In the genomic region with DNA sequence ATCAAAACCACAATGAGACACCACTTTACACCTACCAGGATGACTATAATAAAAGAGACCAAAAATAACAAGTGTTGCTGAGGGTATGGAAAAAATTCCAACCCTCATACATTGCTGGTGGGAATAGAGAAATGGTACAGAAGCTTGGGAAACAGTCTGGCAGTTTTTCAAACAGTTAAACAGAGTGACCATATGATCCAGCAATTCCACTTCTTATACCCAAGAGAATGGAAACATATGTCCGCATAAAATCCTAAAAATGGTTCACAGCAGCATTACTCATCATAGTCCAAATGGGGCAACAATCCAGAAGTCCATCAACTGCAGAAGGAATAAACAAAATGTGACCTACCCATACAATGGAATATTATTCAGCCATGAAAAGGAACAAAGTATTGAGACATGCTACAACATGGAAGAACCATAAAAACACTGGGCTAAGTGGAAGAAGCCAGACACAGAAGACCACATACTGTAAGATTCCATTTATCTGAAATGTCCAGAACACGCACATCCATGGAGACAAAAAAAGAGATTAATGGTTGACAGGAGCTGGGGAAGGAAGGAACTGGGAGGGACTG, we compare ENCODE assay signal across 26 cellular contexts. TPM values are rescaled to one million over a fixed set of nuclear protein-coding genes. Genes with fewer than 3 reads are reported as not detected.
"Had no signal": no experiment of that assay in that cellular context is flagged by ENCODE, and none has a peak within 500 bp of the region (broad histone marks: within the 10 kb centered on the region; RNA-seq: fewer than 3 reads in every experiment).

No MANE protein-coding gene starts in this region.

- H3K27ac ChIP-seq: adrenal gland, breast epithelium, gastroesophageal sphincter, tibial nerve, uterus had no signal

- DNase-seq: activated CD4-positive, alpha-beta T cell treated with anti-CD3 and anti-CD28 coated beads, Interleukin-2, amount 10 ng/mL, durations not matched to agents 24 days and 14 days; activated CD8-positive, alpha-beta T cell treated with anti-CD3 and anti-CD28 coated beads, Interleukin-2, amount 10 ng/mL, durations not matched to agents 7 days and 5 days; activated effector memory CD4-positive, alpha-beta T cell treated with Interleukin-2 at 50 U/mL for 16 hours; activated naive CD4-positive, alpha-beta T cell treated with anti-CD3 and anti-CD28 coated beads, Interleukin-2, amount 50 U/mL, for 16 hours; activated T-cell treated with anti-CD3 and anti-CD28 coated beads, Interleukin-2, amount 50 U/mL, for 48 hours; adrenal gland; effector CD4-positive, alpha-beta T cell; heart right ventricle; immature natural killer cell; kidney glomerular epithelial cell; left ventricle myocardium inferior; mammary epithelial cell; nephron progenitor cell; nucleus accumbens; retina; stimulated activated CD4-positive, alpha-beta T cell treated with anti-CD3 and anti-CD28 coated beads, Interleukin-2, amount 100 ng/mL, for 24 hours; stimulated activated naive CD4-positive, alpha-beta T cell treated with Interleukin-2 at 50 U/mL for 16 hours; T1000; uterus had no signal

- H3K4me1 ChIP-seq: breast epithelium had no signal

- H3K4me3 ChIP-seq: adrenal gland, breast epithelium, gastroesophageal sphincter, heart right ventricle, left ventricle myocardium inferior, tibial nerve, uterus had no signal

- H3K27me3 ChIP-seq: adrenal gland, breast epithelium, gastroesophageal sphincter, heart right ventricle, tibial nerve, uterus had no signal

- H3K9me3 ChIP-seq: adrenal gland, breast epithelium, gastroesophageal sphincter, left ventricle myocardium inferior, tibial nerve, uterus had no signal

- ATAC-seq: activated CD8-positive, alpha-beta T cell treated with anti-CD3 and anti-CD28 coated beads, Interleukin-2, amount 10 ng/mL, durations not matched to agents 7 days and 5 days; esophagus mucosa; gastroesophageal sphincter; heart right ventricle had no signal

- H3K36me3 ChIP-seq: adrenal gland, breast epithelium, uterus had no signal

RNA-seq across cellular contexts. Expression of a gene that starts 44.5 kb away (rescaled TPM):
- total RNA-seq: activated CD4-positive, alpha-beta T cell treated with anti-CD3 and anti-CD28 coated beads, Interleukin-2, amount 10 ng/mL, durations not matched to agents 24 days and 14 days; activated CD8-positive, alpha-beta T cell treated with anti-CD3 and anti-CD28 coated beads, Interleukin-2, amount 10 ng/mL, durations not matched to agents 7 days and 5 days; astrocyte; heart right ventricle; left ventricle myocardium inferior; myocyte; T-helper 1 cell treated with Interleukin-12 subunit alpha and Interleukin-12 subunit beta and Interleukin-4 antibody, amounts not matched to agents 30 ng/mL and 1 ng/mL, for 36 hours; tibial nerve had no signal
- polyA plus RNA-seq: mammary epithelial cell had no signal
